Comparison of ENCODE assay signal across 8 cellular contexts in the genomic region with DNA sequence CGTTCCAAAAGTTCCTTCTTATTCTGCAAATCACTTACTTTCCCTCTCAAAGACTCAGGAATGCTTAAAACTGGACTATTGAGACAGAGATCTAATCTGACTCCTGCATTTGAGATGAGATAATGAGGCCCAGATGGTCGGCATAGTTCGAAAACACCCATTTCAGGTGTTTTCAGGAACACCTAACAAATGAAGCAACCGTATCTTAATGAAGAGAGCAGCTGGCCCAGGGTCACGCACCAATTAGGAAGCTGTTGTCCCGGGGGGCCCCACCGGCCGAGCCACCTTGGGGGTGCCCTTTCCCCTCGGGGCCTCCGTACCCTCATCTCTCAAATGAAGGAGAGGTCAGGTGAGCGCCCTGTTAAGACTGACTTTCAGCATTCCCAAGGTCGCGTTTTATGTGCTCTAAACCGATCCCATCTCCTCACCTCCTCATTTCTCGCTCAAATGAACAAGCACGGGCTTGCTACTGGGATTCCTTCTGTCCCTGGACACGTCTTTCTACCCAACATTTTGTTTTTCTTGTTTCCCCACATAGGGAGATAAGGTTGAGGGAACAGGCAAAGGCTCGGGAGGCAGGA. TPM values are rescaled to one million over a fixed set of nuclear protein-coding genes. Genes with fewer than 3 reads are reported as not detected.
DNase-seq lines count a peak whose midpoint lies in the region; ATAC-seq and TF ChIP-seq lines count a peak whose summit lies in the region.

No MANE protein-coding gene starts in this region.

- peak overlapping the region; percentile 89 for H3K4me3 Mint-ChIP-seq in T-helper 1 cell treated with Interleukin-12 subunit alpha and Interleukin-12 subunit beta and Interleukin-4 antibody, amounts not matched to agents 30 μg/mL and 1 μg/mL, for 36 hours
- H3K4me3 Mint-ChIP-seq in activated naive CD8-positive, alpha-beta T cell = peak overlapping the region; percentile 98

- peak overlapping the region; percentile 98 for H3K4me2 ChIP-seq in smooth muscle cell

- peaks cover 21% of the 10 kb centered on the region for H3K4me1 Mint-ChIP-seq in T-helper 1 cell treated with Interleukin-12 subunit alpha and Interleukin-12 subunit beta and Interleukin-4 antibody, amounts not matched to agents 30 μg/mL and 1 μg/mL, for 36 hours (ENCODE audit: low read depth)
- peaks cover 31% of the 10 kb centered on the region for H3K4me1 Mint-ChIP-seq in activated naive CD8-positive, alpha-beta T cell (ENCODE audit: low read depth)

- peak overlapping the region; percentile 75; the same call in 1 of the 2 replicates for H3K4me3 ChIP-seq in iPS DF 6.9 (ENCODE audit: low read length)
- H3K4me3 ChIP-seq in smooth muscle cell = peak overlapping the region; percentile 99

- H3K36me3 ChIP-seq in iPS DF 6.9 (ENCODE audit: control insufficient read depth, insufficient read depth, low read length) (peaks cover 6% of the 10 kb centered on the region; the same call in 1 of the 2 replicates), smooth muscle cell (ENCODE audit: low read depth) (no peaks in the 10 kb centered on the region)

- H3K9ac ChIP-seq in smooth muscle cell (ENCODE audit: low read depth) = peak overlapping the region; percentile 83

- peaks cover 9% of the 10 kb centered on the region for H3K36me3 Mint-ChIP-seq in T-helper 1 cell treated with Interleukin-12 subunit alpha and Interleukin-12 subunit beta and Interleukin-4 antibody, amounts not matched to agents 30 μg/mL and 1 μg/mL, for 36 hours (ENCODE audit: low read depth)
- H3K36me3 Mint-ChIP-seq in activated naive CD8-positive, alpha-beta T cell = peaks cover 2% of the 10 kb centered on the region

- no peaks in the 10 kb centered on the region for H3F3A ChIP-seq in smooth muscle cell (ENCODE audit: low read depth)

- no peak overlapping the region for H3K27ac ChIP-seq in iPS DF 6.9 (ENCODE audit: low read length)
- H3K27ac ChIP-seq in smooth muscle cell (ENCODE audit: low read depth) = no peak overlapping the region

- no CpG with 5 or more reads among the region's 18 CpGs for WGBS in iPS DF 6.9 (ENCODE audit: insufficient coverage, insufficient read length)
- WGBS in smooth muscle cell (ENCODE audit: low lambda C conversion rate) = 32% methylated on average over 18 of the region's 18 CpGs

- H3K9me3 Mint-ChIP-seq in T-helper 1 cell treated with Interleukin-12 subunit alpha and Interleukin-12 subunit beta and Interleukin-4 antibody, amounts not matched to agents 30 μg/mL and 1 μg/mL, for 36 hours = peaks cover 3% of the 10 kb centered on the region
- no peaks in the 10 kb centered on the region for H3K9me3 Mint-ChIP-seq in activated naive CD8-positive, alpha-beta T cell (ENCODE audit: low read depth)

- H3K79me2 ChIP-seq in smooth muscle cell (ENCODE audit: low read depth) = peaks cover 35% of the 10 kb centered on the region

- H3K4me1 ChIP-seq in iPS DF 6.9 (ENCODE audit: control insufficient read depth, insufficient read depth, low read length) (peaks cover 4% of the 10 kb centered on the region; the same call in 1 of the 2 replicates), smooth muscle cell (ENCODE audit: low read depth) (peaks cover 16% of the 10 kb centered on the region)

- H3K27me3 Mint-ChIP-seq in T-helper 1 cell treated with Interleukin-12 subunit alpha and Interleukin-12 subunit beta and Interleukin-4 antibody, amounts not matched to agents 30 μg/mL and 1 μg/mL, for 36 hours (ENCODE audit: low read depth) = peaks cover 18% of the 10 kb centered on the region
- peaks cover 2% of the 10 kb centered on the region for H3K27me3 Mint-ChIP-seq in activated naive CD8-positive, alpha-beta T cell

- ATAC-seq in HG02970 (IDR thresholded peaks at IDR 0.05; ENCODE audit: low FRiP score, unreplicated experiment) = no peak

- H3K27me3 ChIP-seq in iPS DF 6.9 (ENCODE audit: control insufficient read depth, insufficient read depth, low read length) = no peaks in the 10 kb centered on the region
- H3K27me3 ChIP-seq in smooth muscle cell (ENCODE audit: low read depth) = no peaks in the 10 kb centered on the region

- H3K9me3 ChIP-seq in iPS DF 6.9 (ENCODE audit: control insufficient read depth, insufficient read depth, low read length) (no peaks in the 10 kb centered on the region), smooth muscle cell (replicated peaks; ENCODE audit: low read depth) (no peaks in the 10 kb centered on the region)

- DNase-seq in T-helper 1 cell (no peak), iPS DF 6.9 (ENCODE audit: low read depth, low spot score) (no peak), smooth muscle cell (lab: John Stamatoyannopoulos, UW; ENCODE audit: unreplicated experiment) (no peak), NCI-H2081 treated with DMSO at 0.1 percent for 48 hours (lab: John Stamatoyannopoulos, UW) (no peak)
- no peak for DNase-seq in stimulated activated naive CD4-positive, alpha-beta T cell (lab: John Stamatoyannopoulos, UW)

- H2AFZ ChIP-seq in smooth muscle cell (ENCODE audit: low read depth) = peak overlapping the region; percentile 88

- peak overlapping the region; percentile 67 for H3K27ac Mint-ChIP-seq in T-helper 1 cell treated with Interleukin-12 subunit alpha and Interleukin-12 subunit beta and Interleukin-4 antibody, amounts not matched to agents 30 μg/mL and 1 μg/mL, for 36 hours
- peak overlapping the region; percentile 82 for H3K27ac Mint-ChIP-seq in activated naive CD8-positive, alpha-beta T cell

- peaks cover 54% of the 10 kb centered on the region for H4K20me1 ChIP-seq in smooth muscle cell (ENCODE audit: low read depth)

- no peak for TF ChIP-seq CTCF in smooth muscle cell (IDR thresholded peaks at IDR 0.05; ENCODE audit: borderline replicate concordance, insufficient read depth, poor library complexity, severe bottlenecking)

RNA-seq across cellular contexts. Expression of gene LRPAP1, which starts 0.8 kb away (rescaled TPM):
- total RNA-seq in smooth muscle cell = 82.6 and 87.0 TPM in 2 replicates
- 277 and 293 TPM in 2 replicates for polyA plus RNA-seq in smooth muscle cell
